In genomic region chr13:104006625-104007061, GRCh38 we compare ENCODE assay signal across 18 cellular contexts.
DNase-seq lines count a peak whose midpoint lies in the region; ATAC-seq and TF ChIP-seq lines count a peak whose summit lies in the region.
"Had no signal": no experiment of that assay in that cellular context is flagged by ENCODE, and none has a peak within 500 bp of the region (broad histone marks: within the 10 kb centered on the region; RNA-seq: fewer than 3 reads in every experiment).

No MANE protein-coding gene starts in this region.

- H3K4me3 ChIP-seq in hepatocyte (no peak overlapping the region), transverse colon (no peak overlapping the region)
- H3K4me3 ChIP-seq: A549, adrenal gland, coronary artery, lung, SJSA1 had no signal

- peak overlapping the region; percentile 10 for H3K4me2 ChIP-seq in hepatocyte
- H3K4me2 ChIP-seq: A549 had no signal

- TF ChIP-seq EP300 in transverse colon (IDR thresholded peaks at IDR 0.05; ENCODE audit: low read depth), result no peak

- no peaks in the 10 kb centered on the region for H3K9me2 ChIP-seq in hepatocyte (replicated peaks; ENCODE audit: insufficient read depth)

- intact Hi-C loops in transverse colon (cut with DNase I; ENCODE audit: low total_unique reads), result no loop called here

- no peaks in the 10 kb centered on the region for H3K79me2 ChIP-seq in hepatocyte

- peaks cover 9% of the 10 kb centered on the region for H3K4me1 ChIP-seq in hepatocyte (ENCODE audit: insufficient read depth)
- H3K4me1 ChIP-seq in transverse colon, result no peaks in the 10 kb centered on the region
- H3K4me1 ChIP-seq: A549, adrenal gland had no signal

- H3K27ac ChIP-seq in hepatocyte, result no peak overlapping the region
- no peak overlapping the region for H3K27ac ChIP-seq in transverse colon
- H3K27ac ChIP-seq: A549, adrenal gland, coronary artery, SJSA1 had no signal

- no peaks in the 10 kb centered on the region for H3K36me3 ChIP-seq in hepatocyte (replicated peaks; ENCODE audit: insufficient read depth, low read depth)
- no peaks in the 10 kb centered on the region for H3K36me3 ChIP-seq in transverse colon
- H3K36me3 ChIP-seq: adrenal gland, SJSA1 had no signal

- no peaks in the 10 kb centered on the region for H3K9me3 ChIP-seq in hepatocyte (ENCODE audit: low read depth)
- no peaks in the 10 kb centered on the region for H3K9me3 ChIP-seq in transverse colon
- H3K9me3 ChIP-seq: A549, adrenal gland, SJSA1 had no signal

- H4K20me1 ChIP-seq in hepatocyte (ENCODE audit: insufficient read depth, poor library complexity, severe bottlenecking), result no peaks in the 10 kb centered on the region

- TF ChIP-seq POLR2A in transverse colon (IDR thresholded peaks at IDR 0.05), result no peak

- no peak for ATAC-seq in esophagus mucosa
- ATAC-seq: A549; activated CD8-positive, alpha-beta T cell treated with anti-CD3 and anti-CD28 coated beads for 36 hours; natural killer cell treated with Interleukin-12 subunit alpha and Interleukin-12 subunit beta and Interleukin-15 and Interleukin-18, amount 100 ng/mL, for 72 hours; right cardiac atrium had no signal

- no peaks in the 10 kb centered on the region for H3K27me3 ChIP-seq in hepatocyte
- H3K27me3 ChIP-seq in transverse colon, result no peaks in the 10 kb centered on the region
- H3K27me3 ChIP-seq: adrenal gland, SJSA1 had no signal

- WGBS in hepatocyte (ENCODE audit: low lambda C conversion rate, missing lambda C conversion rate), result 51% methylated on average over 9 of the region's 9 CpGs
- WGBS in transverse colon (ENCODE audit: low coverage in 1 of 2), 2 donors, result 74 to 77% methylated on average over 8 to 9 of the region's 9 CpGs

- DNase-seq in A172 (ENCODE audit: low spot score), result peak; percentile 24
- peak; percentile 46 to 60 for DNase-seq in NCI-H187 (lab: John Stamatoyannopoulos, UW)
- DNase-seq in amniotic epithelial cell (ENCODE audit: low read depth), result peak; percentile 94
- no peak for DNase-seq in hepatocyte (ENCODE audit: low spot score)
- DNase-seq in transverse colon, result no peak
- DNase-seq in NCI-H1930 (lab: John Stamatoyannopoulos, UW), result no peak
- DNase-seq in AML-193 (lab: John Stamatoyannopoulos, UW), result no peak
- DNase-seq: activated CD8-positive, alpha-beta T cell treated with anti-CD3 and anti-CD28 coated beads for 36 hours; adrenal gland; CD4-positive, alpha-beta memory T cell; right cardiac atrium; stimulated activated CD4-positive, alpha-beta T cell treated with anti-CD3 and anti-CD28 coated beads, Interleukin-1b, Interleukin-23, amount 100 ng/mL, for 48 hours had no signal

- no peak overlapping the region for H2AFZ ChIP-seq in hepatocyte

- TF ChIP-seq CTCF in hepatocyte (IDR thresholded peaks at IDR 0.05; ENCODE audit: poor library complexity) (no peak), transverse colon (IDR thresholded peaks at IDR 0.05) (no peak)

- in situ Hi-C loops in transverse colon (cut with MboI; ENCODE audit: low pct_ligation_motif_present in 1 of 4, low pct_unique_long_range_greater_than_20kb in 1 of 4, low sequenced_read_pairs in 3 of 4), result no loop called here

Comparison
In these comparisons a context has a peak if more than half of its experiments do, and no peak if none do; other contexts are left out.
1. DNase-seq: peak in A172 (single experiment), NCI-H187 (2 of 2) and amniotic epithelial cell (single experiment); none in hepatocyte (single experiment), transverse colon (single experiment), NCI-H1930 (0 of 2) and AML-193 (0 of 2).